Comparison of ENCODE assay signal across 27 cellular contexts in the genomic region with DNA sequence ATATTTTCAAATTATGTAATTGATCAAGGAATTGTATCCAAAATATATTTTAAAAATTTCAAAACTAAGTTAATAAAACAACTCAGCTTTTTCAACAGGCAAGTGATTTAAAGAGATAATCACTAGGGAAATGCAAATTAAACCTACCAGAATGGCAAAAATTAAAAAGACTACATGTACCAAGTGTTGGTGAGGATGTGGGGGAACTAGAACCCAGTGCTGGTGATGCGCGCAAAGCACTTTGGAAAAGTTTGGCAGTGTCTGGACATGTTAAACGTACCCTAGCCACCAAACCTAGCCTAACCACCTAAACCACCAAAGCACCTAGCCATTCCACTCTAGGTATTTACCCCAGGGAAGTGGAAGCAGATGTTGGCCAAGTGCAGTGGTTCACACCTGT. TPM values are rescaled to one million over a fixed set of nuclear protein-coding genes. Genes with fewer than 3 reads are reported as not detected.
DNase-seq lines count a peak whose midpoint lies in the region; ATAC-seq, FAIRE-seq and TF ChIP-seq lines count a peak whose summit lies in the region.
"Had no signal": no experiment of that assay in that cellular context is flagged by ENCODE, and none has a peak within 500 bp of the region (broad histone marks: within the 10 kb centered on the region; RNA-seq: fewer than 3 reads in every experiment).

No MANE protein-coding gene starts in this region.

- H3K27me3 Mint-ChIP-seq in MCF 10A (ENCODE audit: insufficient read depth, unreplicated experiment) (no peaks in the 10 kb centered on the region), T-helper 17 cell (no peaks in the 10 kb centered on the region)
- H3K27me3 Mint-ChIP-seq: memory B cell, T-cell had no signal

- H3K27me3 ChIP-seq in breast epithelium = no peaks in the 10 kb centered on the region
- H3K27me3 ChIP-seq in colonic mucosa = no peaks in the 10 kb centered on the region
- H3K27me3 ChIP-seq in pancreas = no peaks in the 10 kb centered on the region
- H3K27me3 ChIP-seq: gastrocnemius medialis, Peyer's patch had no signal

- CTCF ChIA-PET in MCF 10A (lab: Yijun Ruan, JAX) = interaction anchor here (0.7 to 2.3 kb wide), 3 partner anchors 10 to 976 kb away, joined by 3 to 7 read pairs (median 6); no protein-coding TSS in a partner anchor

- no peak for FAIRE-seq in pancreas (lab: Jason Lieb, UNC)
- FAIRE-seq: endometrium had no signal

- DNase-seq in breast epithelium (ENCODE audit: low spot score in 2 of 2) (no peak), MCF 10A (ENCODE audit: unreplicated experiment) (no peak), colonic mucosa (no peak), pancreas (no peak), NCI-H524 (lab: John Stamatoyannopoulos, UW) (no peak), T-helper 17 cell (no peak), NCI-H2107 treated with DMSO at 0.1 percent for 48 hours (lab: John Stamatoyannopoulos, UW; ENCODE audit: unreplicated experiment) (no peak)
- DNase-seq in activated CD8-positive, alpha-beta memory T cell treated with anti-CD3 and anti-CD28 coated beads, Interleukin-2, amount 50 U/mL, for 4 hours = no peak
- DNase-seq: activated CD4-positive, alpha-beta T cell treated with anti-CD3 and anti-CD28 coated beads, Interleukin-2, amount 50 U/mL, for 48 hours; activated CD8-positive, alpha-beta memory T cell treated with anti-CD3 and anti-CD28 coated beads, Interleukin-2, amount 50 U/mL, for 48 hours; activated naive CD4-positive, alpha-beta T cell treated with anti-CD3 and anti-CD28 coated beads, Interleukin-2, amount 50 U/mL, for 16 hours; central memory CD4-positive, alpha-beta T cell; DND-41; gastrocnemius medialis; hippocampal formation; Kasumi-1; NCI-H510A treated with DMSO at 0.1 percent for 48 hours; NK-92 treated with Interleukin-12 subunit alpha and Interleukin-12 subunit beta, amount 100 ng/mL, for 24 hours; retina; SIG-M5; stimulated activated CD4-positive, alpha-beta T cell treated with anti-CD3 and anti-CD28 coated beads, Interleukin-2, amount 100 ng/mL, for 24 hours; T-cell had no signal

- BruUV-seq in MCF 10A (replicated peaks; lab: Mats Ljungman, UMichigan) = no TSS peak

- no peak overlapping the region for H3K9ac ChIP-seq in colonic mucosa (ENCODE audit: low read depth in 2 of 2, low read length in 2 of 2)

- TF ChIP-seq POLR2A in breast epithelium (IDR thresholded peaks at IDR 0.05) = no peak

- H3K9me3 ChIP-seq in breast epithelium (no peaks in the 10 kb centered on the region), colonic mucosa (no peaks in the 10 kb centered on the region), pancreas (no peaks in the 10 kb centered on the region), T-helper 17 cell (ENCODE audit: control insufficient read depth, low read length, poor library complexity, severe bottlenecking) (no peaks in the 10 kb centered on the region)
- H3K9me3 ChIP-seq: gastrocnemius medialis, Peyer's patch had no signal

- no peaks in the 10 kb centered on the region for H3K36me3 Mint-ChIP-seq in MCF 10A (ENCODE audit: insufficient read depth, unreplicated experiment)
- H3K36me3 Mint-ChIP-seq in T-helper 17 cell (ENCODE audit: low read depth) = peaks cover 3% of the 10 kb centered on the region

- H3K36me3 ChIP-seq in breast epithelium = no peaks in the 10 kb centered on the region
- H3K36me3 ChIP-seq in colonic mucosa = no peaks in the 10 kb centered on the region
- no peaks in the 10 kb centered on the region for H3K36me3 ChIP-seq in pancreas
- H3K36me3 ChIP-seq: gastrocnemius medialis, Peyer's patch had no signal

- H3K4me1 ChIP-seq in breast epithelium (peaks cover 17 to 27% of the 10 kb centered on the region in 2 donors), colonic mucosa (peaks cover 36% of the 10 kb centered on the region), pancreas (peaks cover 64 to 68% (median 66%) of the 10 kb centered on the region in 3 donors)

- peak overlapping the region; percentile 91 to 95 for H3K27ac ChIP-seq in breast epithelium
- H3K27ac ChIP-seq in colonic mucosa = peak overlapping the region; percentile 54
- H3K27ac ChIP-seq in pancreas = peak overlapping the region; percentile 33 to 94 (median 76)
- H3K27ac ChIP-seq: 22Rv1 had no signal

- ATAC-seq in pancreas (no peak), T-helper 17 cell (no peak)
- ATAC-seq: gastrocnemius medialis, left lobe of liver, T-cell had no signal

- 95 to 96% methylated on average over 3 of the region's 3 CpGs for WGBS in pancreas, 2 donors

- H3K9me3 Mint-ChIP-seq in MCF 10A (ENCODE audit: unreplicated experiment) = no peaks in the 10 kb centered on the region
- H3K9me3 Mint-ChIP-seq: memory B cell, T-cell had no signal

- H3K4me3 Mint-ChIP-seq in MCF 10A (ENCODE audit: unreplicated experiment) (no peak overlapping the region), T-helper 17 cell (no peak overlapping the region)
- H3K4me3 Mint-ChIP-seq: memory B cell, T-cell had no signal

- intact Hi-C loops in breast epithelium (cut with DNase I; ENCODE audit: low total_unique reads) (no loop called here), MCF 10A (cut with micrococcal nuclease) (no loop called here), colonic mucosa (cut with DNase I) (no loop called here), pancreas (cut with DNase I) (no loop called here)

- peaks cover 35% of the 10 kb centered on the region for H3K4me1 Mint-ChIP-seq in MCF 10A (ENCODE audit: insufficient read depth, unreplicated experiment)
- peaks cover 17% of the 10 kb centered on the region for H3K4me1 Mint-ChIP-seq in T-helper 17 cell

- H3K27ac Mint-ChIP-seq in MCF 10A (ENCODE audit: low read depth, unreplicated experiment) = no peak overlapping the region
- no peak overlapping the region for H3K27ac Mint-ChIP-seq in T-helper 17 cell
- H3K27ac Mint-ChIP-seq: memory B cell, T-cell had no signal

- POLR2A ChIA-PET in MCF 10A (lab: Yijun Ruan, JAX) = interaction anchor here (0.6 to 2.8 kb wide), 7 partner anchors 8 to 378 kb away, joined by 3 to 37 read pairs (median 3); a partner anchor contains a TSS

- TF ChIP-seq CTCF in breast epithelium (IDR thresholded peaks at IDR 0.05) (no peak), MCF 10A (IDR thresholded peaks at IDR 0.05; ENCODE audit: unreplicated experiment) (no peak), colonic mucosa (IDR thresholded peaks at IDR 0.05) (no peak), pancreas (IDR thresholded peaks at IDR 0.05) (no peak)

- H3K4me3 ChIP-seq in breast epithelium (no peak overlapping the region), colonic mucosa (no peak overlapping the region), pancreas (no peak overlapping the region)
- H3K4me3 ChIP-seq: gastrocnemius medialis, Peyer's patch had no signal

RNA-seq across cellular contexts. Expression of a gene that starts 22.9 kb away (rescaled TPM):
- total RNA-seq in breast epithelium (10 to 100 TPM; 43.8 to 82.7 (median 72.4) TPM), MCF 10A (2022) (66.5 and 67.3 TPM in 2 replicates), colonic mucosa (100 to 1,000 TPM; 143 to 160 TPM), pancreas (100 to 1,000 TPM in 2 of 6 donors, 10 to 100 TPM in 4; 65.2 to 109 (median 96.0) TPM), T-helper 17 cell (10 to 100 TPM; 36.8 to 61.3 TPM)
- 10 to 100 TPM; 45.1 to 90.6 TPM for polyA plus RNA-seq in pancreas
